Comparison of ENCODE assay signal across 23 cellular contexts in genomic region chr4:153274967-153275366, GRCh38.
DNase-seq lines count a peak whose midpoint lies in the region; ATAC-seq and TF ChIP-seq lines count a peak whose summit lies in the region.
"Had no signal": no experiment of that assay in that cellular context is flagged by ENCODE, and none has a peak within 500 bp of the region (broad histone marks: within the 10 kb centered on the region; RNA-seq: fewer than 3 reads in every experiment).

No MANE protein-coding gene starts in this region.

- H3K27me3 ChIP-seq in right lobe of liver = no peaks in the 10 kb centered on the region
- H3K27me3 ChIP-seq: ascending aorta, neutrophil, vagina had no signal

- no peaks in the 10 kb centered on the region for H3K9me3 ChIP-seq in right lobe of liver
- H3K9me3 ChIP-seq: ascending aorta, neutrophil, psoas muscle, thoracic aorta, vagina had no signal

- H3K36me3 ChIP-seq in right lobe of liver = no peaks in the 10 kb centered on the region
- H3K36me3 ChIP-seq: neutrophil, thoracic aorta had no signal

- no peak for TF ChIP-seq CTCF in right lobe of liver (IDR thresholded peaks at IDR 0.05)

- no peak overlapping the region for H3K27ac ChIP-seq in right lobe of liver
- H3K27ac ChIP-seq: ascending aorta, neutrophil, psoas muscle, thoracic aorta, vagina had no signal

- TF ChIP-seq POLR2A in right lobe of liver (IDR thresholded peaks at IDR 0.05) = no peak

- no peak overlapping the region for H3K4me3 ChIP-seq in right lobe of liver
- H3K4me3 ChIP-seq: ascending aorta, psoas muscle, thoracic aorta, vagina had no signal

- DNase-seq in LoVo (ENCODE audit: low spot score) (peak; percentile 15), amniotic epithelial cell (ENCODE audit: low read depth) (peak; percentile 46), right lobe of liver (no peak), pons (ENCODE audit: low spot score) (no peak), NCI-H2227 treated with DMSO at 0.1 percent for 48 hours (lab: John Stamatoyannopoulos, UW) (no peak), HuH-7.5 (ENCODE audit: low spot score) (no peak)
- DNase-seq: activated CD4-positive, alpha-beta T cell treated with anti-CD3 and anti-CD28 coated beads, Interleukin-2, amount 50 U/mL, for 4 hours; activated CD8-positive, alpha-beta memory T cell treated with anti-CD3 and anti-CD28 coated beads, Interleukin-2, amount 50 U/mL, for 48 hours; activated naive CD8-positive, alpha-beta T cell treated with anti-CD3 and anti-CD28 coated beads for 36 hours; KG1; naive B cell; NCI-H1417; NCI-H2081; NCI-H345; psoas muscle; stimulated activated naive CD8-positive, alpha-beta T cell treated with anti-CD3 and anti-CD28 coated beads, Interleukin-15, Interleukin-2, amounts not matched to agents 100 U/mL and 50 U/mL, for 24 hours had no signal

- peaks cover 0 to 26% (median 7%) of the 10 kb centered on the region in 4 donors for H3K4me1 ChIP-seq in right lobe of liver
- H3K4me1 ChIP-seq: ascending aorta, psoas muscle had no signal

- intact Hi-C loops in right lobe of liver (cut with DNase I) = no loop called here

- WGBS in right lobe of liver (ENCODE audit: insufficient coverage, low coverage, low lambda C conversion rate, missing lambda C conversion rate) = 49% methylated on average over 2 of the region's 2 CpGs

- ATAC-seq in esophagus mucosa (peak; percentile 64), right lobe of liver (peak; percentile 66 to 84 (median 74)), HG03159 (IDR thresholded peaks at IDR 0.05; ENCODE audit: unreplicated experiment) (no peak)
- ATAC-seq: Panc1; psoas muscle; stimulated activated naive CD8-positive, alpha-beta T cell treated with anti-CD3 and anti-CD28 coated beads, Interleukin-15, Interleukin-2, amounts not matched to agents 100 U/mL and 50 U/mL, for 24 hours had no signal

Comparison
In these comparisons a context has a peak if more than half of its experiments do, and no peak if none do; other contexts are left out.
1. DNase-seq: peak in LoVo (single experiment) and amniotic epithelial cell (single experiment); none in right lobe of liver (0 of 3), pons (single experiment), NCI-H2227 treated with DMSO at 0.1 percent for 48 hours (single experiment) and HuH-7.5 (single experiment).